ENCODE assay signal across 14 cellular contexts in genomic region chr6:40232698-40233097, GRCh38.
A peak's percentile ranks its signal among the peaks of the same experiment; 100 is the strongest.
DNase-seq lines count a peak whose midpoint lies in the region; ATAC-seq, FAIRE-seq and TF ChIP-seq lines count a peak whose summit lies in the region.
"Had no signal": no experiment of that assay in that cellular context is flagged by ENCODE, and none has a peak within 500 bp of the region (broad histone marks: within the 10 kb centered on the region; RNA-seq: fewer than 3 reads in every experiment).

No MANE protein-coding gene starts in this region.

- H3K36me3 ChIP-seq in HUES48 (ENCODE audit: control insufficient read depth, insufficient read depth, low read length) (no peaks in the 10 kb centered on the region), H1 (ENCODE audit: control insufficient read depth in 2 of 4, insufficient read depth in 4 of 4, low read length in 3 of 4) (no peaks in the 10 kb centered on the region)

- no peak overlapping the region for H4K91ac ChIP-seq in H1 (replicated peaks; ENCODE audit: insufficient read length, low read length)

- H4K20me1 ChIP-seq in H1 (replicated peaks in 1 of 2; ENCODE audit: control insufficient read depth in 1 of 2, insufficient read depth in 2 of 2, low read length in 2 of 2) = no peaks in the 10 kb centered on the region

- H3K9ac ChIP-seq in HUES48 (ENCODE audit: low read depth, low read length) = no peak overlapping the region
- H3K9ac ChIP-seq in H1 (replicated peaks in 1 of 4; ENCODE audit: extremely low read depth in 1 of 4, low read depth in 3 of 4, low read length in 3 of 4) = no peak overlapping the region

- TF ChIP-seq EP300 in H1 (IDR thresholded peaks at IDR 0.05; ENCODE audit: borderline replicate concordance in 1 of 2, low read depth in 2 of 2, low read length in 2 of 2) = no peak

- no peak for TF ChIP-seq RAD21 in H1 (IDR thresholded peaks at IDR 0.05 in 1 of 2, conservative IDR thresholded peaks at IDR 0.05 in 1 of 2; ENCODE audit: low read depth in 2 of 2, low read length in 2 of 2)

- no peak overlapping the region for H2BK15ac ChIP-seq in H1 (ENCODE audit: low read length)

- TF ChIP-seq POLR2A in H1 (IDR thresholded peaks at IDR 0.05; ENCODE audit: control extremely low read depth in 1 of 2, low read depth in 2 of 2, low read length in 2 of 2) = no peak

- FAIRE-seq in H1 (lab: Jason Lieb, UNC) = peak; percentile 66
- FAIRE-seq: A204.1, GM12892, H54 had no signal

- H3K56ac ChIP-seq in H1 (replicated peaks; ENCODE audit: insufficient read length, low read depth, low read length) = no peak overlapping the region

- H2BK120ac ChIP-seq in H1 (replicated peaks; ENCODE audit: low read depth, low read length) = no peak overlapping the region

- 81% methylated on average over 2 of the region's 2 CpGs; no CpG with 5 or more reads in 1 of the 2 experiments for WGBS in H1 (ENCODE audit: extremely low coverage in 1 of 2, insufficient coverage in 1 of 2, insufficient read length in 1 of 2, insufficient replicate concordance in 2 of 2, low coverage in 1 of 2, low lambda C conversion rate in 2 of 2, missing lambda C conversion rate in 1 of 2), 2 experiments

- H3K36me3 Mint-ChIP-seq in stimulated activated memory B cell treated with anti-CD40 and anti-IgM and Interleukin-4, amounts not matched to agents 10 μg/mL and 1 μg/mL and 100 μg/mL, for 72 hours = peaks cover 3% of the 10 kb centered on the region
- H3K36me3 Mint-ChIP-seq in T-cell = no peaks in the 10 kb centered on the region
- H3K36me3 Mint-ChIP-seq: CD4-positive, alpha-beta memory T cell had no signal

- peaks cover 4% of the 10 kb centered on the region; the same call in 1 of the 2 replicates for H3K4me1 ChIP-seq in HUES48 (ENCODE audit: control insufficient read depth, insufficient read depth, low read length)
- H3K4me1 ChIP-seq in H1 (replicated peaks in 1 of 4; ENCODE audit: control insufficient read depth in 3 of 4, insufficient read depth in 4 of 4, low read length in 3 of 4) = peaks cover 0 to 8% (median 3%) of the 10 kb centered on the region in 4 experiments; a peak in 3 of 7 replicates

- peaks cover 29% of the 10 kb centered on the region for H3K27me3 Mint-ChIP-seq in stimulated activated memory B cell treated with anti-CD40 and anti-IgM and Interleukin-4, amounts not matched to agents 10 μg/mL and 1 μg/mL and 100 μg/mL, for 72 hours
- H3K27me3 Mint-ChIP-seq in T-cell = peaks cover 11 to 13% of the 10 kb centered on the region in 2 donors

- no peak overlapping the region for H3K14ac ChIP-seq in H1 (ENCODE audit: insufficient read length)

- H2BK20ac ChIP-seq in H1 (ENCODE audit: low read length) = no peak overlapping the region

- H3K79me1 ChIP-seq in H1 (ENCODE audit: low read depth, low read length) = no peaks in the 10 kb centered on the region

- no peak overlapping the region for H3K4me2 ChIP-seq in H1 (ENCODE audit: insufficient read depth in 1 of 2, low read depth in 2 of 2, low read length in 2 of 2)

- TF ChIP-seq CTCF in GM12864 (IDR thresholded peaks at IDR 0.05; ENCODE audit: low read depth, low read length, missing control alignments) = no peak
- no peak for TF ChIP-seq CTCF in H1 (IDR thresholded peaks at IDR 0.05; ENCODE audit: control extremely low read depth in 1 of 3, insufficient read depth in 1 of 3, low read depth in 1 of 3, low read length in 3 of 3)

- H4K8ac ChIP-seq in H1 (ENCODE audit: extremely low read depth, insufficient read depth, low read length) = no peak overlapping the region

- no peak overlapping the region for H4K5ac ChIP-seq in H1 (ENCODE audit: insufficient read length, low read depth, low read length)

- CTCF ChIA-PET in H1 (lab: Charles Lee; ENCODE audit: partially characterized antibody) (interaction anchor here (0.6 to 0.8 kb wide), 3 partner anchors 34 to 122 kb away, joined by 3 read pairs; no protein-coding TSS in a partner anchor), T-cell (lab: Charles Lee) (no interaction called here)

- peaks cover 4% of the 10 kb centered on the region for H3K9me3 Mint-ChIP-seq in stimulated activated memory B cell treated with anti-CD40 and anti-IgM and Interleukin-4, amounts not matched to agents 10 μg/mL and 1 μg/mL and 100 μg/mL, for 72 hours
- H3K9me3 Mint-ChIP-seq in T-cell = peaks cover 5 to 9% (median 8%) of the 10 kb centered on the region in 3 donors

- no peak overlapping the region for H3K23ac ChIP-seq in H1 (ENCODE audit: insufficient read length)

- no peak overlapping the region for H3K4me3 Mint-ChIP-seq in stimulated activated memory B cell treated with anti-CD40 and anti-IgM and Interleukin-4, amounts not matched to agents 10 μg/mL and 1 μg/mL and 100 μg/mL, for 72 hours
- no peak overlapping the region for H3K4me3 Mint-ChIP-seq in T-cell
- H3K4me3 Mint-ChIP-seq: B cell; CD4-positive, alpha-beta memory T cell had no signal

- H2AK5ac ChIP-seq in H1 (ENCODE audit: low read depth, low read length) = no peak overlapping the region

- H2BK5ac ChIP-seq in H1 (ENCODE audit: low read depth, low read length) = no peak overlapping the region

- ATAC-seq in stimulated activated memory B cell treated with anti-CD40 and anti-IgM and Interleukin-4, amounts not matched to agents 10 μg/mL and 1 μg/mL and 100 μg/mL, for 72 hours = peak; percentile 46
- ATAC-seq in T-cell (replicated peaks in 1 of 4) (no peak), HG02642 (IDR thresholded peaks at IDR 0.05; ENCODE audit: poor library complexity, unreplicated experiment) (no peak)

- no peak overlapping the region for H3K27ac Mint-ChIP-seq in stimulated activated memory B cell treated with anti-CD40 and anti-IgM and Interleukin-4, amounts not matched to agents 10 μg/mL and 1 μg/mL and 100 μg/mL, for 72 hours
- no peak overlapping the region for H3K27ac Mint-ChIP-seq in T-cell
- H3K27ac Mint-ChIP-seq: B cell; CD4-positive, alpha-beta memory T cell had no signal

- H2BK12ac ChIP-seq in H1 (ENCODE audit: low read depth, low read length) = no peak overlapping the region

- H3K23me2 ChIP-seq in H1 (ENCODE audit: low read depth, low read length) = no peaks in the 10 kb centered on the region

- H3K27ac ChIP-seq in HUES48 (ENCODE audit: low read depth, low read length) = peak overlapping the region; percentile 58
- H3K27ac ChIP-seq in H1 (ENCODE audit: low read depth, low read length) = no peak overlapping the region
- H3K27ac ChIP-seq: C4-2B had no signal

- POLR2A ChIA-PET in H1 (lab: Charles Lee; ENCODE audit: partially characterized antibody) = no interaction called here
- POLR2A ChIA-PET in T-cell (lab: Charles Lee) = no interaction called here

- no peak overlapping the region for H3K18ac ChIP-seq in H1 (ENCODE audit: extremely low read depth, low read length)

- no peaks in the 10 kb centered on the region for H3K79me2 ChIP-seq in H1 (ENCODE audit: control insufficient read depth in 1 of 2, insufficient read depth in 2 of 2, low read length in 2 of 2)

- H3K4ac ChIP-seq in H1 (replicated peaks; ENCODE audit: insufficient read length, low read depth, low read length) = no peak overlapping the region

- H2AFZ ChIP-seq in H1 (ENCODE audit: low read length) = no peak overlapping the region

- H3K4me3 ChIP-seq in GM12864 (ENCODE audit: low read depth, low read length) = no peak overlapping the region
- no peak overlapping the region; the same call in 1 of the 2 replicates for H3K4me3 ChIP-seq in HUES48 (ENCODE audit: low read depth, low read length)
- H3K4me3 ChIP-seq in H1 (ENCODE audit: extremely low read depth in 1 of 4, insufficient read depth in 2 of 4, low read depth in 3 of 4, low read length in 4 of 4) = no peak overlapping the region

- DNase-seq in GM12864 (ENCODE audit: low read depth) (peak; percentile 24), H1 (ENCODE audit: low read depth in 1 of 2, low spot score in 2 of 2) (no peak), epidermal melanocyte (ENCODE audit: insufficient read length, low spot score) (no peak), T-cell (no peak)
- DNase-seq: CD4-positive, alpha-beta memory T cell; DMS79 had no signal

- H3K9me3 ChIP-seq in HUES48 (ENCODE audit: control insufficient read depth, insufficient read depth, low read length) (no peaks in the 10 kb centered on the region), H1 (ENCODE audit: insufficient read depth in 2 of 2, low read depth in 1 of 2, low read length in 1 of 2) (0 out of 4 replicates have a peak, but pooled peaks cover 0 to 3% of the 10 kb centered on the region in 2 experiments)

- no peaks in the 10 kb centered on the region for H3K4me1 Mint-ChIP-seq in stimulated activated memory B cell treated with anti-CD40 and anti-IgM and Interleukin-4, amounts not matched to agents 10 μg/mL and 1 μg/mL and 100 μg/mL, for 72 hours
- no peaks in the 10 kb centered on the region for H3K4me1 Mint-ChIP-seq in T-cell
- H3K4me1 Mint-ChIP-seq: B cell; CD4-positive, alpha-beta memory T cell had no signal

- H3K27me3 ChIP-seq in HUES48 (ENCODE audit: control insufficient read depth, insufficient read depth, low read length) (no peaks in the 10 kb centered on the region), H1 (replicated peaks in 1 of 4; ENCODE audit: control insufficient read depth in 3 of 4, extremely low read depth in 1 of 4, insufficient read depth in 3 of 4, low read length in 3 of 4) (no peaks in the 10 kb centered on the region; a peak in 1 of 7 replicates)

TF ChIP-seq in H1, 55 proteins besides CTCF, POLR2A, EP300 and RAD21:
- peak; percentile 37; the same call in 1 of the 2 replicates for TF ChIP-seq MAFK (IDR thresholded peaks at IDR 0.05; ENCODE audit: low read depth, low read length)
- TF ChIP-seq BRCA1 (IDR thresholded peaks at IDR 0.05; ENCODE audit: low read depth, low read length) = no peak
